9 cellular contexts compared by ENCODE assay signal in genomic region chr9:109166771-109167601, GRCh38.
DNase-seq lines count a peak whose midpoint lies in the region; ATAC-seq lines count a peak whose summit lies in the region.
"Had no signal": no experiment of that assay in that cellular context is flagged by ENCODE, and none has a peak within 500 bp of the region (broad histone marks: within the 10 kb centered on the region; RNA-seq: fewer than 3 reads in every experiment).

Gene FRRS1L, minus strand, starts transcription at chr9:109167249. Its CDS starts 111 bp downstream, at chr9:109167138.

- DNase-seq in NCI-H748 (lab: John Stamatoyannopoulos, UW; ENCODE audit: unreplicated experiment) (peak; percentile 71), NCI-H748 treated with DMSO at 0.1 percent for 48 hours (lab: John Stamatoyannopoulos, UW) (no peak), astrocyte of the hippocampus (ENCODE audit: low read depth, low spot score) (peak; percentile 46), left kidney (ENCODE audit: low read depth, low spot score) (peak; percentile 72), superior temporal gyrus (ENCODE audit: extremely low spot score) (peak; percentile 36), NCI-H446 treated with DMSO at 0.1 percent for 48 hours (lab: John Stamatoyannopoulos, UW) (no peak)
- DNase-seq: amniotic stem cell had no signal

- no peak for ATAC-seq in HG03565 (IDR thresholded peaks at IDR 0.05; ENCODE audit: unreplicated experiment)
- no peak for ATAC-seq in HG02678 (IDR thresholded peaks at IDR 0.05; ENCODE audit: unreplicated experiment)

Comparison
In these comparisons a context has a peak if more than half of its experiments do, and no peak if none do; other contexts are left out.
1. DNase-seq: peak in NCI-H748 (single experiment), astrocyte of the hippocampus (single experiment), left kidney (single experiment) and superior temporal gyrus (single experiment); none in NCI-H748 treated with DMSO at 0.1 percent for 48 hours (single experiment) and NCI-H446 treated with DMSO at 0.1 percent for 48 hours (single experiment).